9 cellular contexts compared by ENCODE assay signal in genomic region chr16:29029168-29029994, GRCh38. TPM values are rescaled to one million over a fixed set of nuclear protein-coding genes. Genes with fewer than 3 reads are reported as not detected.
DNase-seq lines count a peak whose midpoint lies in the region; ATAC-seq and TF ChIP-seq lines count a peak whose summit lies in the region.
"Had no signal": no experiment of that assay in that cellular context is flagged by ENCODE, and none has a peak within 500 bp of the region (broad histone marks: within the 10 kb centered on the region; RNA-seq: fewer than 3 reads in every experiment).

No MANE protein-coding gene starts in this region.

- peaks cover 32% of the 10 kb centered on the region for H3K4me1 ChIP-seq in DND-41 (ENCODE audit: insufficient read depth, low read length)

- H2AFZ ChIP-seq in DND-41 (ENCODE audit: low read depth, low read length) = peak overlapping the region; percentile 66

- H3K4me3 ChIP-seq in DND-41 (ENCODE audit: low read depth in 1 of 2, low read length in 2 of 2) (no peak overlapping the region), fibroblast of the aortic adventitia (ENCODE audit: low read depth, low read length) (no peak overlapping the region)

- H3K27ac ChIP-seq in DND-41 (ENCODE audit: low read length) = peak overlapping the region; percentile 67
- H3K27ac ChIP-seq: HL-60 had no signal

- H3K79me2 ChIP-seq in DND-41 (ENCODE audit: insufficient read depth, low read length) = no peaks in the 10 kb centered on the region

- H4K20me1 ChIP-seq in DND-41 (ENCODE audit: insufficient read depth, low read length) = no peaks in the 10 kb centered on the region

- no peak for TF ChIP-seq CTCF in DND-41 (IDR thresholded peaks at IDR 0.05; ENCODE audit: borderline replicate concordance, extremely low read depth, low read length, poor library complexity, severe bottlenecking)
- TF ChIP-seq CTCF in fibroblast of the aortic adventitia (IDR thresholded peaks at IDR 0.05; ENCODE audit: insufficient read depth, low read length) = no peak

- H3K36me3 ChIP-seq in DND-41 (ENCODE audit: insufficient read depth, low read length) = no peaks in the 10 kb centered on the region

- H3K9ac ChIP-seq in DND-41 (ENCODE audit: low read depth, low read length) = peak overlapping the region; percentile 33

- DNase-seq in DND-41 (peak; percentile 80), NCI-H2171 (lab: John Stamatoyannopoulos, UW) (peak; percentile 50), fibroblast of the aortic adventitia (ENCODE audit: low read depth) (peak; percentile 80), NCI-H510A (lab: John Stamatoyannopoulos, UW) (no peak), NCI-H774 (lab: John Stamatoyannopoulos, UW) (no peak), GF-D8 (lab: John Stamatoyannopoulos, UW) (no peak)
- DNase-seq in activated CD8-positive, alpha-beta memory T cell treated with anti-CD3 and anti-CD28 coated beads, Interleukin-2, amount 50 U/mL, for 48 hours = peak; percentile 89
- peak; percentile 95 for DNase-seq in stimulated activated CD4-positive, alpha-beta T cell treated with anti-CD3 and anti-CD28 coated beads, Interleukin-1b, Interleukin-23, amount 100 ng/mL, for 48 hours

- ATAC-seq in DND-41 (ENCODE audit: insufficient read depth, low read depth) = peak; percentile 77

- no peaks in the 10 kb centered on the region for H3K27me3 ChIP-seq in DND-41 (ENCODE audit: insufficient read depth, low read length, poor library complexity)

- H3K4me2 ChIP-seq in DND-41 (ENCODE audit: insufficient read depth, low read length) = 0 out of 2 replicates have a peak overlapping the region, but pooled peaks have one; percentile 13

- no peaks in the 10 kb centered on the region for H3K9me3 ChIP-seq in DND-41 (ENCODE audit: insufficient read depth, low read length, severe bottlenecking)

RNA-seq across cellular contexts. Expression of gene LAT, which starts 44.5 kb away (rescaled TPM):
- total RNA-seq in fibroblast of the aortic adventitia (ENCODE audit: low replicate concordance) = 1.1 and 1.9 TPM in 2 replicates

RNA-seq across cellular contexts. Expression of gene SPNS1, which starts 54.8 kb away (rescaled TPM):
- total RNA-seq in fibroblast of the aortic adventitia (ENCODE audit: low replicate concordance) = 27.1 and 85.8 TPM in 2 replicates

Comparison
In these comparisons a context has a peak if more than half of its experiments do, and no peak if none do; other contexts are left out.
1. DNase-seq: peak in DND-41 (single experiment), NCI-H2171 (single experiment), activated CD8-positive, alpha-beta memory T cell treated with anti-CD3 and anti-CD28 coated beads, Interleukin-2, amount 50 U/mL, for 48 hours (single experiment), fibroblast of the aortic adventitia (single experiment) and stimulated activated CD4-positive, alpha-beta T cell treated with anti-CD3 and anti-CD28 coated beads, Interleukin-1b, Interleukin-23, amount 100 ng/mL, for 48 hours (single experiment); none in NCI-H510A (single experiment), NCI-H774 (single experiment) and GF-D8 (single experiment).